Comparison of ENCODE assay signal across 8 cellular contexts in genomic region chr1:248873993-248874671, GRCh38. TPM values are rescaled to one million over a fixed set of nuclear protein-coding genes. Genes with fewer than 3 reads are reported as not detected.
DNase-seq lines count a peak whose midpoint lies in the region; TF ChIP-seq lines count a peak whose summit lies in the region.

No MANE protein-coding gene starts in this region.

- no peaks in the 10 kb centered on the region for H3K79me2 ChIP-seq in osteoblast (ENCODE audit: insufficient read depth, low read length)

- no peak overlapping the region for H2AFZ ChIP-seq in osteoblast (ENCODE audit: low read length)

- in situ Hi-C loops in HAP-1 (cut with MboI; ENCODE audit: low sequenced_read_pairs), result no loop called here

- TF ChIP-seq CTCF in osteoblast (IDR thresholded peaks at IDR 0.05; ENCODE audit: extremely low read depth, low read depth, low read length), result no peak
- TF ChIP-seq CTCF in suprapubic skin (IDR thresholded peaks at IDR 0.05), result no peak

- DNase-seq in DMS53 (lab: John Stamatoyannopoulos, UW) (peak; percentile 96), HAP-1 (ENCODE audit: low spot score in 2 of 2) (peak; percentile 79 to 80), MG63 (no peak), SJCRH30 (peak in 1 of 2 experiments; percentile 88), glomerular endothelial cell (ENCODE audit: extremely low read depth, low read depth, low spot score) (peak; percentile 87), osteoblast (ENCODE audit: insufficient read length, low spot score, missing footprints) (peak; percentile 87), suprapubic skin (ENCODE audit: low spot score in 2 of 2) (peak in 1 of 2 donors; percentile 90)
- peak; percentile 55 to 70 (median 63) for DNase-seq in activated naive CD4-positive, alpha-beta T cell (lab: John Stamatoyannopoulos, UW)

- H3K9me3 ChIP-seq in HAP-1 (no peaks in the 10 kb centered on the region), MG63 (no peaks in the 10 kb centered on the region), SJCRH30 (replicated peaks) (no peaks in the 10 kb centered on the region), osteoblast (ENCODE audit: low read depth, low read length) (no peaks in the 10 kb centered on the region), suprapubic skin (no peaks in the 10 kb centered on the region)

- H3K27me3 ChIP-seq in HAP-1 (ENCODE audit: low read depth) (no peaks in the 10 kb centered on the region), MG63 (0 out of 2 replicates have a peak, but pooled peaks cover 3% of the 10 kb centered on the region), SJCRH30 (no peaks in the 10 kb centered on the region), osteoblast (ENCODE audit: insufficient read depth, low read length) (no peaks in the 10 kb centered on the region), suprapubic skin (no peaks in the 10 kb centered on the region)

- H3K4me3 ChIP-seq in HAP-1, result peak overlapping the region; percentile 54
- peak overlapping the region; percentile 79 for H3K4me3 ChIP-seq in MG63
- H3K4me3 ChIP-seq in SJCRH30, result peak overlapping the region; percentile 69
- peak overlapping the region; percentile 75 for H3K4me3 ChIP-seq in osteoblast (ENCODE audit: insufficient read depth, low read length)
- H3K4me3 ChIP-seq in suprapubic skin, result peak overlapping the region; percentile 87

- TF ChIP-seq EP300 in suprapubic skin (IDR thresholded peaks at IDR 0.05), result no peak

- no peaks in the 10 kb centered on the region for H4K20me1 ChIP-seq in osteoblast (ENCODE audit: insufficient read depth, low read length)

- WGBS in suprapubic skin, result 4% methylated on average over 24 of the region's 24 CpGs

- no peak overlapping the region; the same call in 1 of the 2 replicates for H3K27ac ChIP-seq in SJCRH30
- H3K27ac ChIP-seq in osteoblast (ENCODE audit: low read depth, low read length), result peak overlapping the region; percentile 94
- H3K27ac ChIP-seq in suprapubic skin, result peak overlapping the region; percentile 93

- H3K36me3 ChIP-seq in HAP-1 (replicated peaks), result no peaks in the 10 kb centered on the region
- H3K36me3 ChIP-seq in MG63, result no peaks in the 10 kb centered on the region
- no peaks in the 10 kb centered on the region for H3K36me3 ChIP-seq in SJCRH30
- no peaks in the 10 kb centered on the region for H3K36me3 ChIP-seq in osteoblast (ENCODE audit: insufficient read depth, low read length)
- H3K36me3 ChIP-seq in suprapubic skin, result no peaks in the 10 kb centered on the region

- peaks cover 3% of the 10 kb centered on the region; the same call in 1 of the 2 replicates for H3K4me1 ChIP-seq in HAP-1
- H3K4me1 ChIP-seq in SJCRH30, result no peaks in the 10 kb centered on the region
- no peaks in the 10 kb centered on the region for H3K4me1 ChIP-seq in osteoblast (ENCODE audit: insufficient read depth, low read length)
- H3K4me1 ChIP-seq in suprapubic skin, result peaks cover 13% of the 10 kb centered on the region

- H3K4me2 ChIP-seq in osteoblast (ENCODE audit: insufficient read depth, low read length), result peak overlapping the region; percentile 95

- TF ChIP-seq POLR2A in suprapubic skin (IDR thresholded peaks at IDR 0.05), result no peak

RNA-seq across cellular contexts. Expression of gene ZNF692, which starts 15.2 kb away (rescaled TPM):
- total RNA-seq in MG63 (2014; rRNA removed; shearing (Covaris generic); ENCODE audit: low replicate concordance), result 14.3 and 14.7 TPM in 2 replicates
- total RNA-seq in SJCRH30 (2014; rRNA removed; shearing (Covaris generic)), result 17.2 and 26.4 TPM in 2 replicates
- 18.3 and 38.2 TPM in 2 replicates for total RNA-seq in glomerular endothelial cell
- 9.1 and 12.3 TPM in 2 replicates for total RNA-seq in osteoblast
- 100 to 1,000 TPM in 1 of 4 donors, 10 to 100 TPM in 3; 30.2 to 138 (median 52.6) TPM for total RNA-seq in suprapubic skin

RNA-seq across cellular contexts. Expression of gene PGBD2, which starts 31.9 kb away (rescaled TPM):
- total RNA-seq in MG63 (2014; rRNA removed; shearing (Covaris generic); ENCODE audit: low replicate concordance), result 7.0 and 9.6 TPM in 2 replicates
- 4.9 and 5.6 TPM in 2 replicates for total RNA-seq in SJCRH30 (2014; rRNA removed; shearing (Covaris generic))
- total RNA-seq in glomerular endothelial cell, result 2.9 and 6.1 TPM in 2 replicates
- 4.3 and 4.7 TPM in 2 replicates for total RNA-seq in osteoblast
- 10 to 100 TPM; 11.0 to 14.2 (median 11.5) TPM for total RNA-seq in suprapubic skin

RNA-seq across cellular contexts. Expression of gene ZNF672, which starts 36.1 kb away (rescaled TPM):
- 16.4 and 22.2 TPM in 2 replicates for total RNA-seq in MG63 (2014; rRNA removed; shearing (Covaris generic); ENCODE audit: low replicate concordance)
- total RNA-seq in SJCRH30 (2014; rRNA removed; shearing (Covaris generic)), result 15.9 and 17.0 TPM in 2 replicates
- 21.8 and 23.3 TPM in 2 replicates for total RNA-seq in glomerular endothelial cell
- 15.2 and 15.3 TPM in 2 replicates for total RNA-seq in osteoblast
- 10 to 100 TPM; 34.4 to 39.7 (median 38.8) TPM for total RNA-seq in suprapubic skin

RNA-seq across cellular contexts. Expression of gene SH3BP5L, which starts 48.4 kb away (rescaled TPM):
- total RNA-seq in MG63 (2014; rRNA removed; shearing (Covaris generic); ENCODE audit: low replicate concordance), result 15.8 and 30.0 TPM in 2 replicates
- total RNA-seq in SJCRH30 (2014; rRNA removed; shearing (Covaris generic)), result 14.2 and 15.8 TPM in 2 replicates
- total RNA-seq in glomerular endothelial cell (25.1 and 29.3 TPM in 2 replicates), osteoblast (23.6 and 25.3 TPM in 2 replicates), suprapubic skin (10 to 100 TPM; 23.5 to 41.2 (median 29.4) TPM)
